Comparison of ENCODE assay signal across 16 cellular contexts in genomic region chr4:2071912-2072867, GRCh38. TPM values are rescaled to one million over a fixed set of nuclear protein-coding genes. Genes with fewer than 3 reads are reported as not detected.
DNase-seq lines count a peak whose midpoint lies in the region; TF ChIP-seq lines count a peak whose summit lies in the region.
"Had no signal": no experiment of that assay in that cellular context is flagged by ENCODE, and none has a peak within 500 bp of the region (broad histone marks: within the 10 kb centered on the region; RNA-seq: fewer than 3 reads in every experiment).

No MANE protein-coding gene starts in this region.

- intact Hi-C loops in sigmoid colon (cut with DNase I) = no loop called here

- TF ChIP-seq EP300 in sigmoid colon (IDR thresholded peaks at IDR 0.05) (no peak), tibial nerve (IDR thresholded peaks at IDR 0.05) (no peak)

- H3K36me3 ChIP-seq in sigmoid colon (no peaks in the 10 kb centered on the region), tibial nerve (no peaks in the 10 kb centered on the region)
- H3K36me3 ChIP-seq: brain microvascular endothelial cell had no signal

- H3K9me3 ChIP-seq in sigmoid colon (no peaks in the 10 kb centered on the region), tibial nerve (no peaks in the 10 kb centered on the region)

- H3K4me3 ChIP-seq in sigmoid colon (no peak overlapping the region), tibial nerve (no peak overlapping the region)

- H3K4me1 ChIP-seq in sigmoid colon (no peaks in the 10 kb centered on the region), tibial nerve (peaks cover 0 to 18% (median 4%) of the 10 kb centered on the region in 4 donors)

- TF ChIP-seq CTCF in sigmoid colon (IDR thresholded peaks at IDR 0.05) (no peak), tibial nerve (IDR thresholded peaks at IDR 0.05) (no peak)

- TF ChIP-seq POLR2A in sigmoid colon (IDR thresholded peaks at IDR 0.05) (no peak), tibial nerve (IDR thresholded peaks at IDR 0.05) (no peak)

- 65 to 82% methylated on average over 28 of the region's 28 CpGs for WGBS in sigmoid colon, 2 donors
- WGBS in tibial nerve, 2 donors = 51 to 54% methylated on average over 18 to 20 of the region's 28 CpGs

- DNase-seq in DMS79 treated with DMSO at 0.1 percent for 48 hours (lab: John Stamatoyannopoulos, UW) = peak; percentile 8
- no peak for DNase-seq in DMS79 (lab: John Stamatoyannopoulos, UW)
- DNase-seq in NCI-H69 (lab: John Stamatoyannopoulos, UW) = peak; percentile 86
- DNase-seq in iPS-NIHi11 (ENCODE audit: low spot score) = peak; percentile 64
- peak; percentile 63 for DNase-seq in sigmoid colon
- no peak for DNase-seq in stimulated activated naive CD4-positive, alpha-beta T cell treated with Interleukin-2 at 50 U/mL for 16 hours (lab: John Stamatoyannopoulos, UW)
- no peak for DNase-seq in tibial nerve (ENCODE audit: low spot score in 2 of 2)
- DNase-seq in T-helper 1 cell = no peak
- DNase-seq: activated CD8-positive, alpha-beta T cell treated with anti-CD3 and anti-CD28 coated beads for 36 hours; brain microvascular endothelial cell; effector memory CD4-positive, alpha-beta T cell; foreskin fibroblast; NCI-H1694 had no signal

- H3K27me3 ChIP-seq in sigmoid colon (peaks cover 4 to 24% (median 9%) of the 10 kb centered on the region in 3 donors), tibial nerve (peaks cover 0 to 4% of the 10 kb centered on the region in 2 donors)
- H3K27me3 ChIP-seq: brain microvascular endothelial cell had no signal

- no peak overlapping the region for H3K27ac ChIP-seq in sigmoid colon
- H3K27ac ChIP-seq in tibial nerve = peak overlapping the region in 1 of 4 donors; percentile 33
- H3K27ac ChIP-seq: 22Rv1, brain microvascular endothelial cell, KMS-11 had no signal

RNA-seq across cellular contexts. Expression of gene NAT8L, which starts 13.1 kb away (rescaled TPM):
- under 1 TPM in 3 of 4 donors, not detected in 1; 0.27 to 0.36 (median 0.28) TPM for total RNA-seq in sigmoid colon
- 1 to 10 TPM in 1 of 3 donors, under 1 TPM in 1, not detected in 1; under 0.01 to 2.4 TPM for polyA plus RNA-seq in sigmoid colon
- total RNA-seq in tibial nerve = 10 to 100 TPM in 1 of 4 donors, 1 to 10 TPM in 3; 1.8 to 11.1 (median 5.6) TPM
- total RNA-seq: CD4-positive, alpha-beta memory T cell had no signal
- polyA plus RNA-seq: CD4-positive, alpha-beta memory T cell had no signal

Comparison
In these comparisons a context has a peak if more than half of its experiments do, and no peak if none do; other contexts are left out.
1. DNase-seq: peak in DMS79 treated with DMSO at 0.1 percent for 48 hours (single experiment), NCI-H69 (single experiment), iPS-NIHi11 (single experiment) and sigmoid colon (single experiment); none in DMS79 (single experiment), stimulated activated naive CD4-positive, alpha-beta T cell treated with Interleukin-2 at 50 U/mL for 16 hours (single experiment), tibial nerve (0 of 2) and T-helper 1 cell (0 of 5).